Comparison of ENCODE assay signal across 1 cellular context in genomic region chr3:49104427-49105291, GRCh38.
TF ChIP-seq lines count a peak whose summit lies in the region.

QARS1 (minus strand) TSS chr3:49104757; CDS start chr3:49104733, 24 bp downstream.

TF ChIP-seq in HepG2, 621 proteins besides CTCF, POLR2A, EP300 and RAD21 (continued from another document and continues in another):
- peak; percentile 12; the same call in 1 of the 2 replicates for TF ChIP-seq ARID5B (CRISPR knock-in tag; IDR thresholded peaks at IDR 0.05)
- no peak for TF ChIP-seq ZNF121 (CRISPR knock-in tag; IDR thresholded peaks at IDR 0.05)
- TF ChIP-seq SP2 (CRISPR knock-in tag; IDR thresholded peaks at IDR 0.05) = peak; percentile 87
- TF ChIP-seq ZGPAT (CRISPR knock-in tag; IDR thresholded peaks at IDR 0.05) = peak; percentile 76; the same call in 1 of the 2 replicates
- TF ChIP-seq HDAC1 (CRISPR knock-in tag; IDR thresholded peaks at IDR 0.05) = peak; percentile 75
- TF ChIP-seq RBM39 (IDR thresholded peaks at IDR 0.05; ENCODE audit: low read depth, low read length, poor library complexity, severe bottlenecking) = no peak
- TF ChIP-seq SKIL (CRISPR knock-in tag; IDR thresholded peaks at IDR 0.05; ENCODE audit: borderline replicate concordance) = no peak
- TF ChIP-seq ZNF564 (CRISPR knock-in tag; IDR thresholded peaks at IDR 0.05) = no peak
- TF ChIP-seq IKZF4 (CRISPR knock-in tag; IDR thresholded peaks at IDR 0.05; ENCODE audit: borderline replicate concordance, low read depth, not compliant biosample characterization) = peak; percentile 94
- peak; percentile 87 for TF ChIP-seq POLR2AphosphoS5 (IDR thresholded peaks at IDR 0.05; ENCODE audit: low read depth, low read length)
- TF ChIP-seq ZNF446 (CRISPR knock-in tag; IDR thresholded peaks at IDR 0.05) = 0 out of 2 replicates have a peak, but pooled peaks have one; percentile 91
- peak; percentile 20; the same call in 1 of the 2 replicates for TF ChIP-seq AKAP8 (CRISPR knock-in tag; IDR thresholded peaks at IDR 0.05)
- TF ChIP-seq ZNF235 (CRISPR knock-in tag; IDR thresholded peaks at IDR 0.05; ENCODE audit: borderline replicate concordance) = 0 out of 2 replicates have a peak, but pooled peaks have one; percentile 75
- TF ChIP-seq MBD4 (IDR thresholded peaks at IDR 0.05; ENCODE audit: borderline replicate concordance, low read length) = no peak
- TF ChIP-seq ZNF652 (CRISPR knock-in tag; IDR thresholded peaks at IDR 0.05; ENCODE audit: borderline replicate concordance, low read depth) = no peak
- no peak for TF ChIP-seq PBX2 (CRISPR knock-in tag; IDR thresholded peaks at IDR 0.05)
- TF ChIP-seq ZNF382 (CRISPR knock-in tag; IDR thresholded peaks at IDR 0.05; ENCODE audit: borderline replicate concordance) = no peak
- no peak for TF ChIP-seq ZNF644 (CRISPR knock-in tag; IDR thresholded peaks at IDR 0.05; ENCODE audit: low read depth)
- TF ChIP-seq ZNF749 (CRISPR knock-in tag; IDR thresholded peaks at IDR 0.05; ENCODE audit: borderline replicate concordance) = no peak
- TF ChIP-seq ZSCAN31 (CRISPR knock-in tag; IDR thresholded peaks at IDR 0.05; ENCODE audit: low read depth) = peak; percentile 61; the same call in 1 of the 2 replicates
- peak; percentile 95 for TF ChIP-seq SAP130 (CRISPR knock-in tag; IDR thresholded peaks at IDR 0.05; ENCODE audit: low read depth)
- no peak for TF ChIP-seq NFATC3 (CRISPR knock-in tag; IDR thresholded peaks at IDR 0.05)
- peak; percentile 10; the same call in 1 of the 2 replicates for TF ChIP-seq CREB1 (IDR thresholded peaks at IDR 0.05)
- TF ChIP-seq CREB1 (CRISPR knock-in tag; IDR thresholded peaks at IDR 0.05) = peak; percentile 76
- TF ChIP-seq RXRA (CRISPR knock-in tag; IDR thresholded peaks at IDR 0.05) = peak; percentile 55
- no peak for TF ChIP-seq PCBP1 (IDR thresholded peaks at IDR 0.05; ENCODE audit: borderline replicate concordance, low read depth, low read length)
- TF ChIP-seq ZNF547 (CRISPR knock-in tag; IDR thresholded peaks at IDR 0.05) = peak; percentile 88; the same call in 1 of the 2 replicates
- no peak for TF ChIP-seq SOX6 (IDR thresholded peaks at IDR 0.05)
- TF ChIP-seq SOX6 (CRISPR knock-in tag; IDR thresholded peaks at IDR 0.05) = peak; percentile 67
- TF ChIP-seq POLR2G (IDR thresholded peaks at IDR 0.05; ENCODE audit: low read depth, low read length) = peak; percentile 90
- TF ChIP-seq ZNF775 (CRISPR knock-in tag; IDR thresholded peaks at IDR 0.05; ENCODE audit: borderline replicate concordance) = 0 out of 2 replicates have a peak, but pooled peaks have one; percentile 46
- TF ChIP-seq DBP (CRISPR knock-in tag; IDR thresholded peaks at IDR 0.05; ENCODE audit: not compliant biosample characterization) = no peak
- no peak for TF ChIP-seq ZNF83 (CRISPR knock-in tag; IDR thresholded peaks at IDR 0.05; ENCODE audit: borderline replicate concordance)
- peak; percentile 23; the same call in 1 of the 2 replicates for TF ChIP-seq ZNF746 (CRISPR knock-in tag; IDR thresholded peaks at IDR 0.05)
- TF ChIP-seq KMT2A (CRISPR knock-in tag; IDR thresholded peaks at IDR 0.05) = peak; percentile 68
- TF ChIP-seq TCF12 (IDR thresholded peaks at IDR 0.05) = no peak
- TF ChIP-seq TCF12 (CRISPR knock-in tag; IDR thresholded peaks at IDR 0.05) = peak; percentile 42; the same call in 1 of the 2 replicates
- TF ChIP-seq THRA (CRISPR knock-in tag; IDR thresholded peaks at IDR 0.05; ENCODE audit: borderline replicate concordance) = peak; percentile 15; the same call in 1 of the 2 replicates
- no peak; the same call in 1 of the 2 replicates for TF ChIP-seq TOE1 (CRISPR knock-in tag; IDR thresholded peaks at IDR 0.05)
- peak; percentile 70; the same call in 1 of the 2 replicates for TF ChIP-seq ZNF747 (CRISPR knock-in tag; IDR thresholded peaks at IDR 0.05; ENCODE audit: borderline replicate concordance)
- TF ChIP-seq NONO (IDR thresholded peaks at IDR 0.05) = no peak
- TF ChIP-seq NONO (CRISPR knock-in tag; conservative IDR thresholded peaks at IDR 0.05) = peak; percentile 59; the same call in 1 of the 2 replicates
- peak; percentile 92 for TF ChIP-seq KAT8 (CRISPR knock-in tag; IDR thresholded peaks at IDR 0.05)
- 0 out of 2 replicates have a peak, but pooled peaks have one; percentile 29 for TF ChIP-seq ZBTB3 (CRISPR knock-in tag; IDR thresholded peaks at IDR 0.05; ENCODE audit: borderline replicate concordance, low read depth)
- 0 out of 2 replicates have a peak, but pooled peaks have one; percentile 3 for TF ChIP-seq PATZ1 (CRISPR knock-in tag; IDR thresholded peaks at IDR 0.05)
- TF ChIP-seq ZNF709 (CRISPR knock-in tag; IDR thresholded peaks at IDR 0.05) = peak; percentile 91
- peak; percentile 67; the same call in 1 of the 2 replicates for TF ChIP-seq BRD4 (CRISPR knock-in tag; IDR thresholded peaks at IDR 0.05)
- TF ChIP-seq SCMH1 (CRISPR knock-in tag; IDR thresholded peaks at IDR 0.05; ENCODE audit: borderline replicate concordance) = no peak
- peak; percentile 53; the same call in 1 of the 2 replicates for TF ChIP-seq ZMAT3 (CRISPR knock-in tag; conservative IDR thresholded peaks at IDR 0.05)
- TF ChIP-seq FOXP4 (CRISPR knock-in tag; IDR thresholded peaks at IDR 0.05) = peak; percentile 16; the same call in 1 of the 2 replicates
- no peak for TF ChIP-seq CEBPG (CRISPR knock-in tag; IDR thresholded peaks at IDR 0.05)
- peak; percentile 59 for TF ChIP-seq IRF2 (CRISPR knock-in tag; IDR thresholded peaks at IDR 0.05)
- TF ChIP-seq PCBP2 (optimal IDR thresholded peaks at IDR 0.05; ENCODE audit: low read depth, low read length, poor library complexity, severe bottlenecking) = no peak
- no peak for TF ChIP-seq JUND (CRISPR knock-in tag; IDR thresholded peaks at IDR 0.05)
- 0 out of 2 replicates have a peak, but pooled peaks have one; percentile 48 for TF ChIP-seq LBX2 (CRISPR knock-in tag; IDR thresholded peaks at IDR 0.05; ENCODE audit: borderline replicate concordance)
- TF ChIP-seq ZNF124 (CRISPR knock-in tag; IDR thresholded peaks at IDR 0.05) = peak; percentile 35; the same call in 1 of the 2 replicates
